ENCODE assay signal across 22 cellular contexts in the genomic region with DNA sequence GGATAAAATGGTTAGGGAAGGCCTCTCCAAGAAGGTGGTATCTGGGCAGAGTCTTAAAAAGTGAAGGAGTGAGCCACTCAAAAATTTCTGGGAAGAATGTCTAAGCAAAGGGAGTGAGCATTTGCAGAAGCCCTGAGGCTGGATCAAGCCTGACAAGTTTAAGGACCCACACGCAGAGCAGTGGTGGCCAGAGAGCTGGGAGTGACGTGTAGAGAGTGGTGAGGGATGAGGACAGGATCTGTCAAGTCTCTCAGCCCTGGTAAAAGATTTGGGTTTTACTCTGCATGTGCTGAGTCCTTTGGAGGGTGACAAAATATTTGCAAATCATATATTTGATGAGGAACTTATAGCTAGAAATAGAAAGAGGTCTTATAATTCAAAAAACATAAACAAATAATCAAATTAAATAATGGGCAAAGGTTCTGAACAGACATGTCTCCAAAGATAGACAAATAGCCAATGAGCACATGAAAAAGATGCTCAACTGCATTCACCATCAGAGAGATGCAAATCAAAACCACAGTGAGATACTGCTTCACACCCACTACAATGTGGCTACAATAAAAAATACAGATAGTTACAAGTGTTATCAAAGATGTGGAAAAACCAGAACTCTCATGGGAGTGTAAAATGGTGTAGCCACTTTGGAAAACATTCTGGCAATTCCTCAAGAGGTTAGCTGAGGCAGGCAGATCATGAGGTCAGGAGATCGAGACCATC.
A peak's percentile ranks its signal among the peaks of the same experiment; 100 is the strongest.
DNase-seq lines count a peak whose midpoint lies in the region; ATAC-seq and TF ChIP-seq lines count a peak whose summit lies in the region.
"Had no signal": no experiment of that assay in that cellular context is flagged by ENCODE, and none has a peak within 500 bp of the region (broad histone marks: within the 10 kb centered on the region; RNA-seq: fewer than 3 reads in every experiment).

No MANE protein-coding gene starts in this region.

- no peaks in the 10 kb centered on the region for H3K27me3 ChIP-seq in CD8-positive, alpha-beta memory T cell (ENCODE audit: insufficient read depth, low read length, poor library complexity, severe bottlenecking)
- no peaks in the 10 kb centered on the region for H3K27me3 ChIP-seq in gastrocnemius medialis
- H3K27me3 ChIP-seq: BE2C had no signal

- H3K27ac Mint-ChIP-seq in activated CD8-positive, alpha-beta memory T cell treated with anti-CD3 and anti-CD28 coated beads, Interleukin-2, amount 10 ng/mL, durations not matched to agents 7 days and 5 days: peak overlapping the region; percentile 3
- peak overlapping the region in 7 of 8 donors; percentile 1 to 96 (median 82) for H3K27ac Mint-ChIP-seq in CD8-positive, alpha-beta memory T cell
- peak overlapping the region; percentile 28 to 97 (median 88) for H3K27ac Mint-ChIP-seq in immature natural killer cell

- intact Hi-C loops in gastrocnemius medialis (cut with DNase I; ENCODE audit: low total_unique reads): no loop called here

- ATAC-seq in activated CD8-positive, alpha-beta memory T cell treated with anti-CD3 and anti-CD28 coated beads, Interleukin-2, amount 10 ng/mL, durations not matched to agents 7 days and 5 days: no peak
- ATAC-seq in gastrocnemius medialis (no peak), GM21529 (IDR thresholded peaks at IDR 0.05; ENCODE audit: unreplicated experiment) (no peak), HG03025 (IDR thresholded peaks at IDR 0.05; ENCODE audit: low FRiP score, unreplicated experiment) (no peak)
- ATAC-seq in activated T-cell treated with anti-CD3 and anti-CD28 coated beads, Interleukin-2, amount 50 U/mL, for 4 hours: no peak
- ATAC-seq: PC-3 had no signal

- H3K9me3 ChIP-seq in CD8-positive, alpha-beta memory T cell (ENCODE audit: low read length): peaks cover 3% of the 10 kb centered on the region
- no peaks in the 10 kb centered on the region for H3K9me3 ChIP-seq in gastrocnemius medialis
- H3K9me3 ChIP-seq: BE2C, MG63 had no signal

- H3K4me1 ChIP-seq in CD8-positive, alpha-beta memory T cell (ENCODE audit: insufficient read depth, low read length): peaks cover 12% of the 10 kb centered on the region
- H3K4me1 ChIP-seq in gastrocnemius medialis: peaks cover 63 to 66% of the 10 kb centered on the region in 2 donors
- H3K4me1 ChIP-seq: BE2C had no signal

- no peak overlapping the region for H3K27ac ChIP-seq in CD8-positive, alpha-beta memory T cell (ENCODE audit: low read depth, low read length)
- peak overlapping the region; percentile 94 to 99 (median 96) for H3K27ac ChIP-seq in gastrocnemius medialis

- TF ChIP-seq POLR2A in gastrocnemius medialis (IDR thresholded peaks at IDR 0.05): no peak

- POLR2A ChIA-PET in CD8-positive, alpha-beta memory T cell (lab: Charles Lee): no interaction called here

- no peaks in the 10 kb centered on the region for H3K36me3 ChIP-seq in CD8-positive, alpha-beta memory T cell (ENCODE audit: insufficient read depth, low read length)
- peaks cover 2 to 82% of the 10 kb centered on the region in 2 donors for H3K36me3 ChIP-seq in gastrocnemius medialis
- H3K36me3 ChIP-seq: BE2C, MG63 had no signal

- in situ Hi-C loops in gastrocnemius medialis (cut with MboI; ENCODE audit: low sequenced_read_pairs in 4 of 4): loop anchor here in 2 of 4 donors (10.0 kb wide), 2 partner anchors 66 to 124 kb away; no protein-coding TSS in a partner anchor

- no peaks in the 10 kb centered on the region for H3K27me3 Mint-ChIP-seq in activated CD8-positive, alpha-beta memory T cell treated with anti-CD3 and anti-CD28 coated beads, Interleukin-2, amount 10 ng/mL, durations not matched to agents 7 days and 5 days
- H3K27me3 Mint-ChIP-seq in CD8-positive, alpha-beta memory T cell: peaks cover 0 to 1% of the 10 kb centered on the region in 2 donors
- peaks cover 3 to 21% (median 8%) of the 10 kb centered on the region in 3 donors for H3K27me3 Mint-ChIP-seq in immature natural killer cell (ENCODE audit: low read depth in 3 of 3)
- H3K27me3 Mint-ChIP-seq in activated T-cell treated with anti-CD3 and anti-CD28 coated beads, Interleukin-2, amount 50 U/mL, for 4 hours (ENCODE audit: low read depth): no peaks in the 10 kb centered on the region
- H3K27me3 Mint-ChIP-seq: CD4-positive, CD25-positive, alpha-beta regulatory T cell had no signal

- peaks cover 11% of the 10 kb centered on the region for H3K9me3 Mint-ChIP-seq in activated CD8-positive, alpha-beta memory T cell treated with anti-CD3 and anti-CD28 coated beads, Interleukin-2, amount 10 ng/mL, durations not matched to agents 7 days and 5 days (ENCODE audit: low read depth)
- peaks cover 0 to 9% (median 3%) of the 10 kb centered on the region in 5 donors for H3K9me3 Mint-ChIP-seq in CD8-positive, alpha-beta memory T cell
- no peaks in the 10 kb centered on the region for H3K9me3 Mint-ChIP-seq in immature natural killer cell
- H3K9me3 Mint-ChIP-seq in activated T-cell treated with anti-CD3 and anti-CD28 coated beads, Interleukin-2, amount 50 U/mL, for 4 hours: peaks cover 14% of the 10 kb centered on the region

- peaks cover 49% of the 10 kb centered on the region for H3K4me1 Mint-ChIP-seq in activated CD8-positive, alpha-beta memory T cell treated with anti-CD3 and anti-CD28 coated beads, Interleukin-2, amount 10 ng/mL, durations not matched to agents 7 days and 5 days
- H3K4me1 Mint-ChIP-seq in CD8-positive, alpha-beta memory T cell: peaks cover 58 to 61% (median 59%) of the 10 kb centered on the region in 3 donors
- H3K4me1 Mint-ChIP-seq in immature natural killer cell: peaks cover 85 to 100% of the 10 kb centered on the region in 2 donors
- peaks cover 49% of the 10 kb centered on the region for H3K4me1 Mint-ChIP-seq in activated T-cell treated with anti-CD3 and anti-CD28 coated beads, Interleukin-2, amount 50 U/mL, for 4 hours (ENCODE audit: low read depth)

- H3K36me3 Mint-ChIP-seq in activated CD8-positive, alpha-beta memory T cell treated with anti-CD3 and anti-CD28 coated beads, Interleukin-2, amount 10 ng/mL, durations not matched to agents 7 days and 5 days: peaks cover 20% of the 10 kb centered on the region
- peaks cover 0 to 19% (median 3%) of the 10 kb centered on the region in 3 donors for H3K36me3 Mint-ChIP-seq in CD8-positive, alpha-beta memory T cell
- peaks cover 8 to 32% (median 23%) of the 10 kb centered on the region in 3 donors for H3K36me3 Mint-ChIP-seq in immature natural killer cell
- peaks cover 10% of the 10 kb centered on the region for H3K36me3 Mint-ChIP-seq in activated T-cell treated with anti-CD3 and anti-CD28 coated beads, Interleukin-2, amount 50 U/mL, for 4 hours (ENCODE audit: insufficient read depth)

- CTCF ChIA-PET in activated CD8-positive, alpha-beta memory T cell treated with anti-CD3 and anti-CD28 coated beads, Interleukin-2, amount 10 ng/mL, durations not matched to agents 7 days and 5 days (lab: Charles Lee): interaction anchor here (0.8 to 2.1 kb wide), 2 partner anchors 17 to 72 kb away, joined by 3 to 6 read pairs; no protein-coding TSS in a partner anchor
- CTCF ChIA-PET in CD8-positive, alpha-beta memory T cell (lab: Charles Lee): interaction anchor here (1.4 kb wide), 1 partner anchor 17 kb away, joined by 4 read pairs; no protein-coding TSS in a partner anchor

- H3K4me3 ChIP-seq in CD8-positive, alpha-beta memory T cell (ENCODE audit: low read length): no peak overlapping the region
- no peak overlapping the region for H3K4me3 ChIP-seq in gastrocnemius medialis
- H3K4me3 ChIP-seq: MG63 had no signal

- TF ChIP-seq CTCF in gastrocnemius medialis (IDR thresholded peaks at IDR 0.05 in 4 of 5, conservative IDR thresholded peaks at IDR 0.05 in 1 of 5): no peak

- no peak overlapping the region for H3K4me3 Mint-ChIP-seq in activated CD8-positive, alpha-beta memory T cell treated with anti-CD3 and anti-CD28 coated beads, Interleukin-2, amount 10 ng/mL, durations not matched to agents 7 days and 5 days
- H3K4me3 Mint-ChIP-seq in CD8-positive, alpha-beta memory T cell: peak overlapping the region in 3 of 7 donors; percentile 3 to 21 (median 15)
- H3K4me3 Mint-ChIP-seq in immature natural killer cell: peak overlapping the region in 4 of 5 donors; percentile 3 to 60 (median 22)
- H3K4me3 Mint-ChIP-seq in activated T-cell treated with anti-CD3 and anti-CD28 coated beads, Interleukin-2, amount 50 U/mL, for 4 hours: no peak overlapping the region

- DNase-seq in activated CD8-positive, alpha-beta memory T cell treated with anti-CD3 and anti-CD28 coated beads, Interleukin-2, amount 10 ng/mL, durations not matched to agents 7 days and 5 days: no peak
- no peak for DNase-seq in activated CD8-positive, alpha-beta memory T cell treated with anti-CD3 and anti-CD28 coated beads, Interleukin-2, amount 50 U/mL, for 48 hours
- no peak for DNase-seq in CD8-positive, alpha-beta memory T cell
- DNase-seq in immature natural killer cell: peak; percentile 52 to 67 (median 57)
- DNase-seq in gastrocnemius medialis: no peak
- no peak for DNase-seq in activated T-cell treated with anti-CD3 and anti-CD28 coated beads, Interleukin-2, amount 50 U/mL, for 4 hours
- DNase-seq: 8988T; BE2C; Calu3; CD4-positive, CD25-positive, alpha-beta regulatory T cell; IMR-90; Karpas-422; MG63; NCI-H1092; NCI-H1436 treated with DMSO at 0.1 percent for 48 hours; NCI-H2029; NCI-H526; PC-3; RPMI8226; SHP77 treated with DMSO at 0.1 percent for 48 hours had no signal

Comparison
In these comparisons a context has a peak if more than half of its experiments do, and no peak if none do; other contexts are left out.
1. DNase-seq: peak in immature natural killer cell (3 of 3); none in activated CD8-positive, alpha-beta memory T cell treated with anti-CD3 and anti-CD28 coated beads, Interleukin-2, amount 10 ng/mL, durations not matched to agents 7 days and 5 days (single experiment), activated CD8-positive, alpha-beta memory T cell treated with anti-CD3 and anti-CD28 coated beads, Interleukin-2, amount 50 U/mL, for 48 hours (single experiment), CD8-positive, alpha-beta memory T cell (0 of 5), gastrocnemius medialis (0 of 2) and activated T-cell treated with anti-CD3 and anti-CD28 coated beads, Interleukin-2, amount 50 U/mL, for 4 hours (single experiment).
2. H3K27ac Mint-ChIP-seq: peak in every context shown above with its lines; median percentile 88 in immature natural killer cell; 82 in CD8-positive, alpha-beta memory T cell; 3 in activated CD8-positive, alpha-beta memory T cell treated with anti-CD3 and anti-CD28 coated beads, Interleukin-2, amount 10 ng/mL, durations not matched to agents 7 days and 5 days.
3. H3K4me3 Mint-ChIP-seq: peak in immature natural killer cell (4 of 5); none in activated CD8-positive, alpha-beta memory T cell treated with anti-CD3 and anti-CD28 coated beads, Interleukin-2, amount 10 ng/mL, durations not matched to agents 7 days and 5 days (single experiment) and activated T-cell treated with anti-CD3 and anti-CD28 coated beads, Interleukin-2, amount 50 U/mL, for 4 hours (single experiment).